16 cellular contexts compared by ENCODE assay signal in the genomic region with DNA sequence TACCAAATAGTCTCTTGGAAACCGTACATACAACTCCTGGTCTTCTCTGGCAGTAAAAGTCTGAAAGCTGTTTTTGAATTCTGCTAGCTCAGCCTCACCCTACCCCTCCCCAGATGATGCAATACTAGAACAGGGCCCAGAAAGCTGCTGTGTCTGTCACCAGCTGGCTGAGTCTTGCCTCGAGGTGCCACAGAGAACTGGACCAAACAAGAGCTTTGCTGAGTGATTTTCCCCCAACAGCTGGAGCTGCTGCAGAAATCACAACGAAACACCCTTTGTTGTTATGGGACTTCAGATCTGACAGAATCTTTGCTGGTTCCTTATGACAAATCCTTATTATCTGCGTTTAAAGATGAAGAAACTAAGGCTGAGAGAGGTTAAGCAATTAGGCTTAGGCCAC.
A peak's percentile ranks its signal among the peaks of the same experiment; 100 is the strongest.
DNase-seq lines count a peak whose midpoint lies in the region; ATAC-seq lines count a peak whose summit lies in the region.
"Had no signal": no experiment of that assay in that cellular context is flagged by ENCODE, and none has a peak within 500 bp of the region (broad histone marks: within the 10 kb centered on the region; RNA-seq: fewer than 3 reads in every experiment).

No MANE protein-coding gene starts in this region.

- peaks cover 36% of the 10 kb centered on the region for H3K4me1 Mint-ChIP-seq in stimulated activated naive CD8-positive, alpha-beta T cell treated with anti-CD3 and anti-CD28 coated beads, Interleukin-15, amount 100 ng/mL, for 72 hours

- peak in 1 of 2 donors; percentile 23 for DNase-seq in stimulated activated naive CD8-positive, alpha-beta T cell treated with anti-CD3 and anti-CD28 coated beads, Interleukin-15, amount 100 ng/mL, for 72 hours
- no peak for DNase-seq in stimulated activated naive CD8-positive, alpha-beta T cell treated with anti-CD3 and anti-CD28 coated beads, Interleukin-15, Interleukin-2, amounts not matched to agents 100 U/mL and 50 U/mL, for 24 hours
- DNase-seq in anterior cingulate cortex (lab: John Stamatoyannopoulos, UW) (peak in 41 of 58 donors; percentile 8 to 86 (median 42)), hypothalamus (lab: John Stamatoyannopoulos, UW) (peak in 29 of 51 donors; percentile 8 to 76 (median 42)), NCI-H146 (lab: John Stamatoyannopoulos, UW) (no peak), iPS-NIHi11 (ENCODE audit: low spot score) (no peak)
- DNase-seq: activated B cell treated with CpG ODN at 0.5 μM for 24 hours; gastrocnemius medialis; left lung; NCI-H187 treated with DMSO at 0.1 percent for 48 hours; NCI-H748 treated with DMSO at 0.1 percent for 48 hours; stimulated activated CD8-positive, alpha-beta memory T cell treated with anti-CD3 and anti-CD28 coated beads, Interleukin-4, amount 100 ng/mL, for 48 hours had no signal

- no peaks in the 10 kb centered on the region for H3K9me3 Mint-ChIP-seq in stimulated activated naive CD8-positive, alpha-beta T cell treated with anti-CD3 and anti-CD28 coated beads, Interleukin-15, amount 100 ng/mL, for 72 hours
- H3K9me3 Mint-ChIP-seq: activated B cell treated with CpG ODN at 0.5 μM for 24 hours; dendritic cell treated with granulocyte-macrophage colony-stimulating factor and Interleukin-4, amounts not matched to agents 40 ng/mL and 50 ng/mL, for 4 days had no signal

- no peak overlapping the region for H3K4me3 Mint-ChIP-seq in stimulated activated naive CD8-positive, alpha-beta T cell treated with anti-CD3 and anti-CD28 coated beads, Interleukin-15, amount 100 ng/mL, for 72 hours
- H3K4me3 Mint-ChIP-seq: activated B cell treated with CpG ODN at 0.5 μM for 24 hours; B cell; dendritic cell treated with granulocyte-macrophage colony-stimulating factor and Interleukin-4, amounts not matched to agents 40 ng/mL and 50 ng/mL, for 4 days had no signal

- H3K27ac Mint-ChIP-seq in stimulated activated naive CD8-positive, alpha-beta T cell treated with anti-CD3 and anti-CD28 coated beads, Interleukin-15, amount 100 ng/mL, for 72 hours = peak overlapping the region; percentile 48 to 56
- H3K27ac Mint-ChIP-seq: activated B cell treated with CpG ODN at 0.5 μM for 24 hours; B cell; dendritic cell treated with granulocyte-macrophage colony-stimulating factor and Interleukin-4, amounts not matched to agents 40 ng/mL and 50 ng/mL, for 4 days had no signal

- ATAC-seq in stimulated activated naive CD8-positive, alpha-beta T cell treated with anti-CD3 and anti-CD28 coated beads, Interleukin-15, amount 100 ng/mL, for 72 hours = no peak
- ATAC-seq in stimulated activated naive CD8-positive, alpha-beta T cell treated with anti-CD3 and anti-CD28 coated beads, Interleukin-15, Interleukin-2, amounts not matched to agents 100 U/mL and 50 U/mL, for 24 hours = no peak
- ATAC-seq in GM18519 (IDR thresholded peaks at IDR 0.05; ENCODE audit: low FRiP score, unreplicated experiment) = no peak
- no peak for ATAC-seq in HG02852 (IDR thresholded peaks at IDR 0.05; ENCODE audit: unreplicated experiment)
- ATAC-seq: gastrocnemius medialis, left lung had no signal

- H3K27me3 Mint-ChIP-seq in stimulated activated naive CD8-positive, alpha-beta T cell treated with anti-CD3 and anti-CD28 coated beads, Interleukin-15, amount 100 ng/mL, for 72 hours = peaks cover 61% of the 10 kb centered on the region

Comparison
In these comparisons a context has a peak if more than half of its experiments do, and no peak if none do; other contexts are left out.
1. DNase-seq: peak in anterior cingulate cortex (41 of 58) and hypothalamus (29 of 51); none in stimulated activated naive CD8-positive, alpha-beta T cell treated with anti-CD3 and anti-CD28 coated beads, Interleukin-15, Interleukin-2, amounts not matched to agents 100 U/mL and 50 U/mL, for 24 hours (single experiment), NCI-H146 (single experiment) and iPS-NIHi11 (single experiment).